In the genomic region with DNA sequence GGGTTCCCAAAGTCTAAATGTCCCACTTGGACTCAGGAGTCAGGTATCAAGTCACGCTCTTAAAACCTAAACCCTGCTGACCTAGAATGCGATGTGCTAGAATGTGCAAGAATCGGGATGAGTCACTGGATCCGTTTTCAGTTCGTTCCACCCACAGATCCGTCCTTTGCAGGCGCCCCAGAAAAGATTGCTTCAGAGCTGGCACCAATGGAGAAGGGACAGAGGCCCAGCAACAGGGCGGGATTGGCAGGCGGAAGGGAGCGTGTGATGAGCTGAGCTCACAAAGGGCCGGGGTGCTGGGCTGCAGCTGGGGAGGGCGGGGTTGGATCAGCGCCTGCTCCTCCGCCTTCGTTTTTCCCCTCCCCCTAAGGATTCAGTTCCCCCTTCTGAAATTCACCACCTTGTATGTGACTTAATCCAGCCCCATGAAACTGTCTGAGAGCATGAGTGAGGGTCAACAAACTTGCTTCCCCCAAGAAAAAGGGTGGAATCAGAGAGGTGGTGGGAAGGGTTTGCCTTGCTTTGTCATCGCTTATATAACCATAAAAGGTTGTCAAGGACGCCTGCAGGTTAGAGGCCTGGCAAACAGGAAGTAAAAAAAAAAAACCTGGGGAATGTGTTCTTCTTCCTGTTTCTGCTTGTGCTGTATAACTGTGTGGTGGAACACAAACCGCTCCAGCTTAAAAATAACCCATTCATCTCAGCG, we compare ENCODE assay signal across 8 cellular contexts. TPM values are rescaled to one million over a fixed set of nuclear protein-coding genes. Genes with fewer than 3 reads are reported as not detected.
DNase-seq lines count a peak whose midpoint lies in the region; ATAC-seq and TF ChIP-seq lines count a peak whose summit lies in the region.

No MANE protein-coding gene starts in this region.

- peak overlapping the region; percentile 99 for H3K4me3 ChIP-seq in AG10803 (ENCODE audit: low read length)
- peak overlapping the region; percentile 49 for H3K4me3 ChIP-seq in epithelial cell of esophagus (ENCODE audit: low read length)
- H3K4me3 ChIP-seq in mucosa of stomach (ENCODE audit: low read length), result peak overlapping the region; percentile 54

- peak overlapping the region; percentile 100 for H3K9ac ChIP-seq in mucosa of stomach (ENCODE audit: low read length)

- ATAC-seq in GM19438 (IDR thresholded peaks at IDR 0.05; ENCODE audit: low read depth, unreplicated experiment), result peak; percentile 48
- ATAC-seq in activated CD8-positive, alpha-beta T cell treated with anti-CD3 and anti-CD28 coated beads, Interleukin-2, amount 10 ng/mL, durations not matched to agents 7 days and 5 days, result peak; percentile 74

- H3K36me3 Mint-ChIP-seq in activated CD8-positive, alpha-beta T cell treated with anti-CD3 and anti-CD28 coated beads, Interleukin-2, amount 10 ng/mL, durations not matched to agents 7 days and 5 days (ENCODE audit: low read depth), result peaks cover 27% of the 10 kb centered on the region

- DNase-seq in AG10803 (ENCODE audit: low read depth), result peak; percentile 100
- DNase-seq in HK-2 (ENCODE audit: unreplicated experiment), result peak; percentile 97
- DNase-seq in activated CD8-positive, alpha-beta T cell treated with anti-CD3 and anti-CD28 coated beads, Interleukin-2, amount 10 ng/mL, durations not matched to agents 7 days and 5 days, result peak; percentile 97
- peak; percentile 100 for DNase-seq in epithelial cell of esophagus (ENCODE audit: low read depth)
- peak; percentile 84 to 85 for DNase-seq in stimulated activated CD8-positive, alpha-beta memory T cell treated with anti-CD3 and anti-CD28 coated beads, Interleukin-7, amount 100 ng/mL, for 4 hours (ENCODE audit: low read depth in 2 of 2)
- DNase-seq in NCI-H2029 treated with DMSO at 0.1 percent for 48 hours (lab: John Stamatoyannopoulos, UW), result no peak

- POLR2A ChIA-PET in activated CD8-positive, alpha-beta T cell treated with anti-CD3 and anti-CD28 coated beads, Interleukin-2, amount 10 ng/mL, durations not matched to agents 7 days and 5 days (lab: Charles Lee), result interaction anchor here (1.1 to 7.4 kb wide), 4 partner anchors 9 to 22 kb away, joined by 4 to 134 read pairs (median 15); no protein-coding TSS in a partner anchor

- no peaks in the 10 kb centered on the region for H3K27me3 Mint-ChIP-seq in activated CD8-positive, alpha-beta T cell treated with anti-CD3 and anti-CD28 coated beads, Interleukin-2, amount 10 ng/mL, durations not matched to agents 7 days and 5 days (ENCODE audit: low read depth)

- peaks cover 56% of the 10 kb centered on the region for H3K4me1 ChIP-seq in mucosa of stomach (ENCODE audit: control insufficient read depth, insufficient read depth, low read length)

- no peaks in the 10 kb centered on the region for H3K27me3 ChIP-seq in mucosa of stomach (ENCODE audit: control insufficient read depth, insufficient read depth, low read length)

- no peaks in the 10 kb centered on the region for H3K9me3 Mint-ChIP-seq in activated CD8-positive, alpha-beta T cell treated with anti-CD3 and anti-CD28 coated beads, Interleukin-2, amount 10 ng/mL, durations not matched to agents 7 days and 5 days (ENCODE audit: insufficient read depth)

- no peaks in the 10 kb centered on the region for H3K9me3 ChIP-seq in mucosa of stomach (ENCODE audit: control insufficient read depth, low read length)

- no peak for TF ChIP-seq CTCF in AG10803 (conservative IDR thresholded peaks at IDR 0.05; ENCODE audit: low read length)
- no peak for TF ChIP-seq CTCF in epithelial cell of esophagus (IDR thresholded peaks at IDR 0.05; ENCODE audit: insufficient read depth, low read depth, low read length, missing control alignments)

- peaks cover 83% of the 10 kb centered on the region for H3K4me1 Mint-ChIP-seq in activated CD8-positive, alpha-beta T cell treated with anti-CD3 and anti-CD28 coated beads, Interleukin-2, amount 10 ng/mL, durations not matched to agents 7 days and 5 days (ENCODE audit: low read depth)

- H3K27ac Mint-ChIP-seq in activated CD8-positive, alpha-beta T cell treated with anti-CD3 and anti-CD28 coated beads, Interleukin-2, amount 10 ng/mL, durations not matched to agents 7 days and 5 days, result peak overlapping the region; percentile 98

- peak overlapping the region; percentile 99 for H3K4me3 Mint-ChIP-seq in activated CD8-positive, alpha-beta T cell treated with anti-CD3 and anti-CD28 coated beads, Interleukin-2, amount 10 ng/mL, durations not matched to agents 7 days and 5 days

- H3K36me3 ChIP-seq in mucosa of stomach (ENCODE audit: control insufficient read depth, insufficient read depth, low read length), result peaks cover 5% of the 10 kb centered on the region

- CTCF ChIA-PET in activated CD8-positive, alpha-beta T cell treated with anti-CD3 and anti-CD28 coated beads, Interleukin-2, amount 10 ng/mL, durations not matched to agents 7 days and 5 days (lab: Charles Lee), result interaction anchor here (1.0 to 16.8 kb wide), 6 partner anchors 8 to 143 kb away, joined by 3 to 391 read pairs (median 16); a partner anchor contains a TSS

RNA-seq across cellular contexts. Expression of a gene that starts 2.8 kb away (rescaled TPM):
- 100 to 1,000 TPM; 974 to 998 TPM for total RNA-seq in activated CD8-positive, alpha-beta T cell treated with anti-CD3 and anti-CD28 coated beads, Interleukin-2, amount 10 ng/mL, durations not matched to agents 7 days and 5 days

RNA-seq across cellular contexts. Expression of a gene that starts 53.6 kb away (rescaled TPM):
- 10 to 100 TPM; 12.5 to 14.6 TPM for total RNA-seq in activated CD8-positive, alpha-beta T cell treated with anti-CD3 and anti-CD28 coated beads, Interleukin-2, amount 10 ng/mL, durations not matched to agents 7 days and 5 days

Comparison
In these comparisons a context has a peak if more than half of its experiments do, and no peak if none do; other contexts are left out.
1. H3K4me3 ChIP-seq: peak in every context shown above with its lines; median percentile 99 in AG10803; 54 in mucosa of stomach; 49 in epithelial cell of esophagus.